ENCODE assay signal across 11 cellular contexts in genomic region chr1:223730471-223730870, GRCh38. TPM values are rescaled to one million over a fixed set of nuclear protein-coding genes. Genes with fewer than 3 reads are reported as not detected.
DNase-seq lines count a peak whose midpoint lies in the region; ATAC-seq and TF ChIP-seq lines count a peak whose summit lies in the region.
"Had no signal": no experiment of that assay in that cellular context is flagged by ENCODE, and none has a peak within 500 bp of the region (broad histone marks: within the 10 kb centered on the region; RNA-seq: fewer than 3 reads in every experiment).

No MANE protein-coding gene starts in this region.

- CTCF ChIA-PET in AG04450 (lab: Charles Lee): interaction anchor here (4.4 kb wide), 1 partner anchor 18 kb away, joined by 30 read pairs; no protein-coding TSS in a partner anchor
- CTCF ChIA-PET in PC-9 (lab: Charles Lee): interaction anchor here (0.6 kb wide), 1 partner anchor 32 kb away, joined by 4 read pairs; no protein-coding TSS in a partner anchor
- CTCF ChIA-PET in OCI-LY7 (lab: Charles Lee; ENCODE audit: unreplicated experiment): no interaction called here

- H3K4me1 ChIP-seq in PC-9 (replicated peaks; ENCODE audit: insufficient read depth) (peaks cover 41% of the 10 kb centered on the region), OCI-LY7 (ENCODE audit: insufficient read depth, low read length, poor library complexity, severe bottlenecking) (no peaks in the 10 kb centered on the region)

- H3K4me3 Mint-ChIP-seq in endothelial cell (ENCODE audit: unreplicated experiment): no peak overlapping the region
- H3K4me3 Mint-ChIP-seq in neural crest cell: no peak overlapping the region
- H3K4me3 Mint-ChIP-seq: activated CD4-positive, alpha-beta T cell treated with anti-CD3 and anti-CD28 coated beads, Interleukin-2, amount 10 ng/mL, durations not matched to agents 7 days and 5 days had no signal

- H2AFZ ChIP-seq in PC-9 (no peak overlapping the region), OCI-LY7 (ENCODE audit: low read length) (no peak overlapping the region)

- peaks cover 38% of the 10 kb centered on the region; the same call in 1 of the 2 replicates for H3F3A ChIP-seq in PC-9 (ENCODE audit: insufficient read depth, low read depth)

- no peak for DNase-seq in AG04450 (ENCODE audit: low read depth, low spot score)
- no peak for DNase-seq in PC-9
- DNase-seq in endothelial cell (ENCODE audit: low spot score): no peak
- no peak for DNase-seq in neural crest cell (ENCODE audit: low read depth, low spot score)
- no peak for DNase-seq in stimulated activated CD4-positive, alpha-beta T cell treated with anti-CD3 and anti-CD28 coated beads, Interleukin-12 subunit alpha, Interleukin-12 subunit beta, amount 100 ng/mL, for 4 hours
- DNase-seq in OCI-LY7 (ENCODE audit: low spot score): no peak
- DNase-seq in AG20443 (ENCODE audit: low spot score): no peak
- DNase-seq: activated CD4-positive, alpha-beta T cell treated with anti-CD3 and anti-CD28 coated beads, Interleukin-2, amount 10 ng/mL, durations not matched to agents 7 days and 5 days; Right ventricle myocardium superior had no signal

- peaks cover 43% of the 10 kb centered on the region for H3K36me3 ChIP-seq in PC-9 (ENCODE audit: low read depth)
- H3K36me3 ChIP-seq in OCI-LY7 (ENCODE audit: insufficient read depth, low read length): no peaks in the 10 kb centered on the region

- H3K4me2 ChIP-seq in PC-9 (no peak overlapping the region), OCI-LY7 (ENCODE audit: low read length) (no peak overlapping the region)

- H3K9me3 ChIP-seq in AG04450 (ENCODE audit: control insufficient read depth, insufficient read depth, low read length) (no peaks in the 10 kb centered on the region), PC-9 (ENCODE audit: insufficient read depth, low read depth) (no peaks in the 10 kb centered on the region), OCI-LY7 (ENCODE audit: low read length) (no peaks in the 10 kb centered on the region)

- no peak for ATAC-seq in HG02970 (IDR thresholded peaks at IDR 0.05; ENCODE audit: low FRiP score, unreplicated experiment)
- ATAC-seq: HepG2 had no signal

- H3K27me3 Mint-ChIP-seq in endothelial cell (ENCODE audit: unreplicated experiment): peaks cover 10% of the 10 kb centered on the region
- no peaks in the 10 kb centered on the region for H3K27me3 Mint-ChIP-seq in neural crest cell (ENCODE audit: low read depth)
- H3K27me3 Mint-ChIP-seq: activated CD4-positive, alpha-beta T cell treated with anti-CD3 and anti-CD28 coated beads, Interleukin-2, amount 10 ng/mL, durations not matched to agents 7 days and 5 days had no signal

- H3K4me1 Mint-ChIP-seq in endothelial cell (ENCODE audit: unreplicated experiment): peaks cover 54% of the 10 kb centered on the region
- H3K4me1 Mint-ChIP-seq in neural crest cell: peaks cover 25% of the 10 kb centered on the region

- H3K9me2 ChIP-seq in PC-9 (ENCODE audit: insufficient read depth) (no peaks in the 10 kb centered on the region), OCI-LY7 (ENCODE audit: insufficient read depth, low read length) (no peaks in the 10 kb centered on the region)

- POLR2A ChIA-PET in AG04450 (lab: Yijun Ruan, JAX): interaction anchor here (0.7 to 2.7 kb wide), 4 partner anchors 9 to 29 kb away, joined by 4 to 11 read pairs (median 4); no protein-coding TSS in a partner anchor
- POLR2A ChIA-PET in PC-9 (lab: Charles Lee; ENCODE audit: unreplicated experiment): no interaction called here
- POLR2A ChIA-PET in OCI-LY7 (lab: Charles Lee): no interaction called here

- H3K9me3 Mint-ChIP-seq in endothelial cell (ENCODE audit: unreplicated experiment): no peaks in the 10 kb centered on the region
- no peaks in the 10 kb centered on the region for H3K9me3 Mint-ChIP-seq in neural crest cell
- H3K9me3 Mint-ChIP-seq: activated CD4-positive, alpha-beta T cell treated with anti-CD3 and anti-CD28 coated beads, Interleukin-2, amount 10 ng/mL, durations not matched to agents 7 days and 5 days had no signal

- BruUV-seq in PC-9 (replicated peaks; lab: Mats Ljungman, UMichigan): no TSS peak
- no TSS peak for BruUV-seq in OCI-LY7 (replicated peaks; lab: Mats Ljungman, UMichigan)

- H3K27me3 ChIP-seq in AG04450 (ENCODE audit: control insufficient read depth, insufficient read depth, low read length): no peaks in the 10 kb centered on the region
- H3K27me3 ChIP-seq in PC-9 (ENCODE audit: insufficient read depth, low read depth): no peaks in the 10 kb centered on the region

- intact Hi-C loops in PC-9 (cut with micrococcal nuclease; ENCODE audit: unreplicated experiment): no loop called here
- intact Hi-C loops in OCI-LY7 (cut with micrococcal nuclease; ENCODE audit: unreplicated experiment): no loop called here

- peak overlapping the region; percentile 27 for H3K27ac Mint-ChIP-seq in endothelial cell (ENCODE audit: unreplicated experiment)
- peak overlapping the region; percentile 5 for H3K27ac Mint-ChIP-seq in neural crest cell (ENCODE audit: unreplicated experiment)
- H3K27ac Mint-ChIP-seq: activated CD4-positive, alpha-beta T cell treated with anti-CD3 and anti-CD28 coated beads, Interleukin-2, amount 10 ng/mL, durations not matched to agents 7 days and 5 days had no signal

- H3K4me3 ChIP-seq in AG04450 (ENCODE audit: low read depth, low read length) (no peak overlapping the region), PC-9 (no peak overlapping the region), OCI-LY7 (ENCODE audit: low read depth, low read length, poor library complexity, severe bottlenecking) (no peak overlapping the region)

- TF ChIP-seq CTCF in AG04450 (IDR thresholded peaks at IDR 0.05; ENCODE audit: low read depth, low read length) (no peak), PC-9 (conservative IDR thresholded peaks at IDR 0.05) (no peak), endothelial cell (IDR thresholded peaks at IDR 0.05; ENCODE audit: unreplicated experiment) (no peak), neural crest cell (conservative IDR thresholded peaks at IDR 0.05) (no peak), OCI-LY7 (conservative IDR thresholded peaks at IDR 0.05; ENCODE audit: low read length) (no peak)

- H4K20me1 ChIP-seq in PC-9 (ENCODE audit: insufficient read depth) (peaks cover 43% of the 10 kb centered on the region), OCI-LY7 (ENCODE audit: insufficient read depth, low read length) (no peaks in the 10 kb centered on the region)

- H3K79me2 ChIP-seq in PC-9 (ENCODE audit: low read depth) (peaks cover 98% of the 10 kb centered on the region), OCI-LY7 (ENCODE audit: insufficient read depth, low read depth, low read length) (no peaks in the 10 kb centered on the region)

- peak overlapping the region; percentile 57 for H3K27ac ChIP-seq in AG04450 (ENCODE audit: low read depth, low read length)
- peak overlapping the region; percentile 31; the same call in 1 of the 2 replicates for H3K27ac ChIP-seq in PC-9
- no peak overlapping the region for H3K27ac ChIP-seq in OCI-LY7 (ENCODE audit: low read depth, low read length, poor library complexity, severe bottlenecking)

- peaks cover 63% of the 10 kb centered on the region for H3K36me3 Mint-ChIP-seq in endothelial cell (ENCODE audit: low read depth, unreplicated experiment)
- peaks cover 26% of the 10 kb centered on the region for H3K36me3 Mint-ChIP-seq in neural crest cell (ENCODE audit: low read depth)

RNA-seq across cellular contexts. Expression of gene CAPN2, which starts 18.1 kb away (rescaled TPM):
- polyA plus RNA-seq in AG04450 (2011; rRNA removed): 417 and 433 TPM in 2 replicates
- 355 and 396 TPM in 2 replicates for polyA minus RNA-seq in AG04450 (2011; rRNA and poly(A)+ RNA removed)
- total RNA-seq in PC-9 (2021) (376 and 459 TPM in 2 replicates), endothelial cell (ENCODE audit: unreplicated experiment) (184 TPM), neural crest cell (95.0 and 98.6 TPM in 2 replicates), OCI-LY7 (2022) (0.52 TPM in 1 of 2 replicates, not detected in the other)
- total RNA-seq in OCI-LY7 (2014; rRNA removed; shearing (Covaris generic)): not detected in 2 replicates

Comparison
In these comparisons a context has a peak if more than half of its experiments do, and no peak if none do; other contexts are left out.
1. RNA of gene CAPN2, which starts 18.1 kb away (total RNA-seq): 376 to 459 TPM in PC-9, 184 TPM in endothelial cell (single experiment) and 95.0 to 98.6 TPM in neural crest cell; 0.52 TPM in OCI-LY7; every median in the first group is over 10 times any median in the second.